Comparison of ENCODE assay signal across 12 cellular contexts in the genomic region with DNA sequence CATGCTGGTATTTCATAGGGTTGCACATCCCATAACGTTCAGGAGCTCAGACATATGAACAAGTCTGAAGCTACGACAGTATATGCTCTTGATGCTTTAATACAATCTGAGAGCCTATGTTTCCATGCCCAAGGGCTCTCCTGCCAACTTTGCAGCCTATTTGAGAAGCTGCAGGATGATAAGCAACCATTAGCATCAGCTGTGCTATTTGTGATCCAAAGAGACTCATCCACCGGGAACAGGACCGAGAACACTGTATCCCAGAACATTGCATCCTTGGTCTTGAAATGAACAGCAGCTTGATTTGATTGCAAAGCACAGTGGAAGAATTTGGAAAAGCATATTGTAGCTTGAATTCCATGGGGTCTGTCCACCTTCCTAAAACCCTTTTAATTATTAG.
"Had no signal": no experiment of that assay in that cellular context is flagged by ENCODE, and none has a peak within 500 bp of the region (broad histone marks: within the 10 kb centered on the region; RNA-seq: fewer than 3 reads in every experiment).

No MANE protein-coding gene starts in this region.

- DNase-seq: foreskin keratinocyte; immature natural killer cell; kidney; left cardiac atrium; left ventricle myocardium inferior; mesenchymal stem cell; midbrain; naive B cell; sigmoid colon; stimulated activated CD4-positive, alpha-beta T cell treated with anti-CD3 and anti-CD28 coated beads, Interleukin-2, amount 100 ng/mL, for 24 hours; stimulated activated naive CD4-positive, alpha-beta T cell; stomach had no signal

- ATAC-seq: foreskin keratinocyte had no signal
